ENCODE assay signal across 29 cellular contexts in the genomic region with DNA sequence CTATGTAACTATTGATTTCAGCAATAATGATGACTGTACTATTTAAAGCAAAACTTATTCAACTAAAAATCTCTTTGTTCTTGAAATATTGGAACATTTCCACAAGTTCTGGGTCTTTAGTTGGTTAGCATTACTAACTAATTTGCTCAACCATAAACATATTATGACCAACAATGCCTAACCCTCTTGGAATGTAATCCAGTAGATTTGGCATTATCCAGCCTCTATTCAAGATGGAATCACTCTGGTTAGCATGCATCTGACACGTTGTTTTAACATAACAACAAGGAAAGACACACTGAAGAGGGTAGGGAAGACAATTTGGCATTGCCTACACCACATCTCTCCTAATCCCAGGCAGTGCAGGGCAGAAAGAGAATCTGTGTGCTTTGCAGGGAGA.
"Had no signal": no experiment of that assay in that cellular context is flagged by ENCODE, and none has a peak within 500 bp of the region (broad histone marks: within the 10 kb centered on the region; RNA-seq: fewer than 3 reads in every experiment).

No MANE protein-coding gene starts in this region.

- H3K4me1 ChIP-seq: esophagus squamous epithelium, left lung, lower lobe of right lung, right lobe of liver, testis, uterus had no signal

- ATAC-seq: activated CD8-positive, alpha-beta T cell treated with anti-CD3 and anti-CD28 coated beads, Interleukin-2, amount 10 ng/mL, durations not matched to agents 7 days and 5 days; activated T-cell treated with anti-CD3 and anti-CD28 coated beads, Interleukin-2, amount 50 U/mL, for 72 hours; left lung; lower lobe of right lung; natural killer cell; right lobe of liver; stimulated activated naive CD8-positive, alpha-beta T cell treated with anti-CD3 and anti-CD28 coated beads, Interleukin-15, Interleukin-2, amounts not matched to agents 100 U/mL and 50 U/mL, for 24 hours had no signal

- FAIRE-seq: astrocyte, bronchial epithelial cell, endometrium, frontal cortex, islet of Langerhans had no signal

- DNase-seq: activated B cell treated with CpG ODN at 0.5 μM for 24 hours; activated CD4-positive, alpha-beta T cell treated with anti-CD3 and anti-CD28 coated beads, Interleukin-2, amount 50 U/mL, for 1 hour; activated CD8-positive, alpha-beta T cell treated with anti-CD3 and anti-CD28 coated beads, Interleukin-2, amount 10 ng/mL, durations not matched to agents 7 days and 5 days; activated naive CD4-positive, alpha-beta T cell treated with Interleukin-2 at 50 U/mL for 16 hours; activated naive CD8-positive, alpha-beta T cell treated with anti-CD3 and anti-CD28 coated beads, Interleukin-2, amount 10 ng/mL, durations not matched to agents 7 days and 5 days; activated T-cell treated with anti-CD3 and anti-CD28 coated beads for 4 hours; activated T-cell treated with anti-CD3 and anti-CD28 coated beads, Interleukin-2, amount 50 U/mL, for 72 hours; amniotic stem cell; dermis blood vessel endothelial cell; effector CD4-positive, alpha-beta T cell; esophagus squamous epithelium; left lung; lower lobe of right lung; mesenchymal stem cell; natural killer cell; right lobe of liver; stimulated activated CD4-positive, alpha-beta T cell treated with anti-CD3 and anti-CD28 coated beads, Interleukin-12 subunit alpha, Interleukin-12 subunit beta, amount 100 ng/mL, for 4 hours; stimulated activated CD4-positive, alpha-beta T cell treated with anti-CD3 and anti-CD28 coated beads, Interleukin-4, amount 100 ng/mL, for 1 hour; stimulated activated naive CD8-positive, alpha-beta T cell treated with anti-CD3 and anti-CD28 coated beads, Interleukin-15, Interleukin-2, amounts not matched to agents 100 U/mL and 50 U/mL, for 24 hours; T-helper 2 cell; testis; uterus had no signal

- H3K9me3 ChIP-seq: lower lobe of right lung, right lobe of liver, testis, uterus had no signal

- H3K27ac ChIP-seq: epithelial cell of prostate, esophagus squamous epithelium, left lung, lower lobe of right lung, right lobe of liver, skin epidermis, testis, uterus had no signal

- H3K27me3 ChIP-seq: esophagus squamous epithelium, left lung, right lobe of liver, testis, uterus had no signal

- H3K36me3 ChIP-seq: esophagus squamous epithelium, left lung, lower lobe of right lung, right lobe of liver, uterus had no signal

- H3K4me3 ChIP-seq: esophagus squamous epithelium, left lung, lower lobe of right lung, right lobe of liver, skin epidermis, testis, uterus had no signal
